ENCODE assay signal across 11 cellular contexts in the genomic region with DNA sequence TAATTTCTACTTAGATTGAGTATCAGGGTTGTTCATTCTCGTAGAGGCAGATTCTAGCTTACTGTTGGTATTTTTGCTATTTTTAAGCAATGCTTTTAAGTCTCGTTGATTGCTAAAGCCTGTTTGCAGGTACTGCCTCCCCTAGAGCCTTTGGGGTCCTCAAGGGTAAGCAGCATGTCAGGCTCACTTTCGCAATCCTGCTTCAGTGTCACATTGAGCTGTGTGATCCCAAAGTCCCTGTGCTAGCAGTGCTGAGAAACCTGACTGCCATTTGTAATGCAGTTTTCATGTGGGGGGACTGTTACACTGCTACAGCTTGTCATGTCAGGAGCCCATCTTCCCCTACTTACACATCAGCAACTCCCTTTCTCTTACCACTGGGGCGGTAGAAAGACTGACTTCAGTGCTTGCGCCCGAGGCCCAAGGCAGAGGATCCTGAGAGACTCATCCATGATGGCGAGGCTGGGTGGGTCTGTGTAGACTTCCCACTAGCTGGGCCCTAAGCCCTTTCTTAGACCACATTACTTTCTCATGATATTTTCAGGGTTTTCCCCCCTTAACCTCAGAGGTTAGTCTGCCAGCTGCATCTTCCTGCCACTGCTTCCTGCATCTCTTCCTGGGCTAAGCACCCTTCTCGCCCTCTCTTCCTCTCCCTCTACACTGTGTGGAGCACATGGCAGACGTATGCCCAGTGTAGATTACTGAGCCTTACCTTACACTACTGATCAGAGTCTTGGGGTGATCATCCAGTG. TPM values are rescaled to one million over a fixed set of nuclear protein-coding genes. Genes with fewer than 3 reads are reported as not detected.
A peak's percentile ranks its signal among the peaks of the same experiment; 100 is the strongest.
DNase-seq lines count a peak whose midpoint lies in the region; ATAC-seq and TF ChIP-seq lines count a peak whose summit lies in the region.
"Had no signal": no experiment of that assay in that cellular context is flagged by ENCODE, and none has a peak within 500 bp of the region (broad histone marks: within the 10 kb centered on the region; RNA-seq: fewer than 3 reads in every experiment).

No MANE protein-coding gene starts in this region.

- TF ChIP-seq CTCF in Peyer's patch (IDR thresholded peaks at IDR 0.05) (no peak), spleen (IDR thresholded peaks at IDR 0.05 in 8 of 11, conservative IDR thresholded peaks at IDR 0.05 in 3 of 11) (no peak)

- H3K4me1 Mint-ChIP-seq in activated CD4-positive, alpha-beta T cell treated with anti-CD3 and anti-CD28 coated beads, Interleukin-2, amount 10 ng/mL, durations not matched to agents 24 days and 14 days, result peaks cover 26% of the 10 kb centered on the region

- TF ChIP-seq POLR2A in Peyer's patch (IDR thresholded peaks at IDR 0.05) (no peak), spleen (IDR thresholded peaks at IDR 0.05) (no peak)

- H3K36me3 Mint-ChIP-seq in activated CD4-positive, alpha-beta T cell treated with anti-CD3 and anti-CD28 coated beads, Interleukin-2, amount 10 ng/mL, durations not matched to agents 24 days and 14 days (ENCODE audit: low read depth), result peaks cover 22% of the 10 kb centered on the region

- no peak overlapping the region for H3K27ac Mint-ChIP-seq in activated CD4-positive, alpha-beta T cell treated with anti-CD3 and anti-CD28 coated beads, Interleukin-2, amount 10 ng/mL, durations not matched to agents 24 days and 14 days

- H3K36me3 ChIP-seq in Peyer's patch (peaks cover 0 to 24% (median 0%) of the 10 kb centered on the region in 3 donors), spleen (peaks cover 0 to 43% (median 15%) of the 10 kb centered on the region in 6 donors)

- peaks cover 21% of the 10 kb centered on the region for H3K27me3 Mint-ChIP-seq in activated CD4-positive, alpha-beta T cell treated with anti-CD3 and anti-CD28 coated beads, Interleukin-2, amount 10 ng/mL, durations not matched to agents 24 days and 14 days

- H3K4me3 Mint-ChIP-seq in activated CD4-positive, alpha-beta T cell treated with anti-CD3 and anti-CD28 coated beads, Interleukin-2, amount 10 ng/mL, durations not matched to agents 24 days and 14 days, result no peak overlapping the region

- peak; percentile 50 for ATAC-seq in HG02763 (IDR thresholded peaks at IDR 0.05; ENCODE audit: unreplicated experiment)

- peak; percentile 62 for DNase-seq in activated CD4-positive, alpha-beta T cell treated with anti-CD3 and anti-CD28 coated beads, Interleukin-2, amount 10 ng/mL, durations not matched to agents 24 days and 14 days
- no peak for DNase-seq in activated CD4-positive, alpha-beta T cell treated with anti-CD3 and anti-CD28 coated beads, Interleukin-2, amount 50 U/mL, for 4 hours
- DNase-seq in Peyer's patch (peak in 2 of 3 donors; percentile 43 to 58), spleen (no peak), C1 segment of cervical spinal cord (lab: John Stamatoyannopoulos, UW) (no peak), SK-N-DZ (ENCODE audit: low spot score) (no peak), COLO668 (lab: John Stamatoyannopoulos, UW; ENCODE audit: unreplicated experiment) (no peak)
- DNase-seq: ACHN, GOT3, heart left ventricle had no signal

- H3K27me3 ChIP-seq in Peyer's patch (no peaks in the 10 kb centered on the region), spleen (replicated peaks in 1 of 7) (no peaks in the 10 kb centered on the region)
- H3K27me3 ChIP-seq: heart left ventricle had no signal

- 50 to 53% (median 53%) methylated on average over 9 of the region's 9 CpGs for WGBS in spleen, 5 donors

- H3K4me3 ChIP-seq in Peyer's patch (no peak overlapping the region), spleen (peak overlapping the region in 2 of 8 donors; percentile 0 to 24)
- H3K4me3 ChIP-seq: heart left ventricle had no signal

- peak overlapping the region in 1 of 4 donors; percentile 20 for H3K27ac ChIP-seq in Peyer's patch
- peak overlapping the region in 7 of 8 donors; percentile 33 to 83 (median 75) for H3K27ac ChIP-seq in spleen
- H3K27ac ChIP-seq: heart left ventricle had no signal

- H3K9me3 ChIP-seq in Peyer's patch (no peaks in the 10 kb centered on the region), spleen (no peaks in the 10 kb centered on the region)
- H3K9me3 ChIP-seq: heart left ventricle had no signal

- intact Hi-C loops in activated CD4-positive, alpha-beta T cell treated with anti-CD3 and anti-CD28 coated beads, Interleukin-2, amount 10 ng/mL, durations not matched to agents 24 days and 14 days (cut with micrococcal nuclease), result no loop called here
- intact Hi-C loops in spleen (cut with DNase I; ENCODE audit: low total_unique reads), result no loop called here

- H3K9me3 Mint-ChIP-seq in activated CD4-positive, alpha-beta T cell treated with anti-CD3 and anti-CD28 coated beads, Interleukin-2, amount 10 ng/mL, durations not matched to agents 24 days and 14 days, result no peaks in the 10 kb centered on the region

- H3K4me1 ChIP-seq in Peyer's patch, result peaks cover 0 to 14% (median 5%) of the 10 kb centered on the region in 4 donors
- peaks cover 34 to 100% (median 63%) of the 10 kb centered on the region in 6 donors for H3K4me1 ChIP-seq in spleen

RNA-seq across cellular contexts. Expression of a gene that starts 40.8 kb away (rescaled TPM):
- 0.14 TPM in 1 of 2 replicates, not detected in the other for total RNA-seq in activated CD4-positive, alpha-beta T cell treated with anti-CD3 and anti-CD28 coated beads, Interleukin-2, amount 10 ng/mL, durations not matched to agents 24 days and 14 days
- total RNA-seq in Peyer's patch, result 100 to 1,000 TPM; 104 to 469 (median 424) TPM
- total RNA-seq in spleen, result 10 to 100 TPM in 6 of 7 donors, 1 to 10 TPM in 1; 7.1 to 20.2 (median 12.5) TPM
- polyA plus RNA-seq in spleen, result 10 to 100 TPM; 10.7 to 25.9 (median 12.5) TPM
- polyA plus RNA-seq in SK-N-DZ (2014; cell fraction: cytosol; rRNA removed), result not detected in 2 replicates
- polyA plus RNA-seq in SK-N-DZ (2014; cell fraction: nucleus; rRNA removed), result 0.42 TPM in 1 of 2 replicates, not detected in the other

RNA-seq across cellular contexts. Expression of a gene that starts 49.1 kb away (rescaled TPM):
- 44.9 and 46.4 TPM in 2 replicates for total RNA-seq in activated CD4-positive, alpha-beta T cell treated with anti-CD3 and anti-CD28 coated beads, Interleukin-2, amount 10 ng/mL, durations not matched to agents 24 days and 14 days
- total RNA-seq in Peyer's patch (100 to 1,000 TPM in 3 of 4 donors, 10 to 100 TPM in 1; 86.6 to 530 (median 347) TPM), spleen (100 to 1,000 TPM; 140 to 248 (median 183) TPM)
- polyA plus RNA-seq in spleen, result 10 to 100 TPM; 47.4 to 59.5 (median 50.2) TPM
- 113 and 122 TPM in 2 replicates for polyA plus RNA-seq in SK-N-DZ (2014; cell fraction: cytosol; rRNA removed)
- 120 and 142 TPM in 2 replicates for polyA plus RNA-seq in SK-N-DZ (2014; cell fraction: nucleus; rRNA removed)

Comparison
In these comparisons a context has a peak if more than half of its experiments do, and no peak if none do; other contexts are left out.
1. DNase-seq: peak in activated CD4-positive, alpha-beta T cell treated with anti-CD3 and anti-CD28 coated beads, Interleukin-2, amount 10 ng/mL, durations not matched to agents 24 days and 14 days (single experiment) and Peyer's patch (2 of 3); none in activated CD4-positive, alpha-beta T cell treated with anti-CD3 and anti-CD28 coated beads, Interleukin-2, amount 50 U/mL, for 4 hours (0 of 2), spleen (single experiment), C1 segment of cervical spinal cord (0 of 14), SK-N-DZ (single experiment) and COLO668 (single experiment).